Comparison of ENCODE assay signal across 15 cellular contexts in genomic region chr5:5046680-5047502, GRCh38.
DNase-seq lines count a peak whose midpoint lies in the region; ATAC-seq and TF ChIP-seq lines count a peak whose summit lies in the region.
"Had no signal": no experiment of that assay in that cellular context is flagged by ENCODE, and none has a peak within 500 bp of the region (broad histone marks: within the 10 kb centered on the region; RNA-seq: fewer than 3 reads in every experiment).

No MANE protein-coding gene starts in this region.

- no peak overlapping the region for H3K27ac ChIP-seq in PC-3 (ENCODE audit: low read length)
- H3K27ac ChIP-seq: foreskin keratinocyte had no signal

- POLR2A ChIA-PET in PC-3 (lab: Charles Lee; ENCODE audit: unreplicated experiment) = no interaction called here

- no peak overlapping the region for H3K4me2 ChIP-seq in PC-3 (ENCODE audit: low read length)

- no peaks in the 10 kb centered on the region for H3K9me3 Mint-ChIP-seq in nephron progenitor cell

- H4K20me1 ChIP-seq in PC-3 (ENCODE audit: low read length) = no peaks in the 10 kb centered on the region

- H3K36me3 ChIP-seq in PC-3 (ENCODE audit: low read depth, low read length) = no peaks in the 10 kb centered on the region

- CTCF ChIA-PET in PC-3 (lab: Charles Lee) = no interaction called here

- H3K36me3 Mint-ChIP-seq in nephron progenitor cell (ENCODE audit: low read depth) = no peaks in the 10 kb centered on the region
- H3K36me3 Mint-ChIP-seq: immature natural killer cell had no signal

- no peak for DNase-seq in stimulated activated naive CD8-positive, alpha-beta T cell treated with anti-CD3 and anti-CD28 coated beads, Interleukin-15, Interleukin-2, amounts not matched to agents 100 U/mL and 50 U/mL, for 24 hours
- no peak for DNase-seq in nephron progenitor cell
- DNase-seq in PC-3 = no peak
- no peak for DNase-seq in SIG-M5 treated with dmso at 0.1 percent for 504 hours (lab: John Stamatoyannopoulos, UW; ENCODE audit: unreplicated experiment)
- DNase-seq: activated T-cell treated with anti-CD3 and anti-CD28 coated beads, Interleukin-2, amount 50 U/mL, for 48 hours; foreskin keratinocyte; GOT3; immature natural killer cell; NCI-H187 had no signal

- no peak overlapping the region for H3K4me3 ChIP-seq in PC-3 (ENCODE audit: low read length)

- no peaks in the 10 kb centered on the region for H3K9me3 ChIP-seq in PC-3 (ENCODE audit: low read length)

- no peak for TF ChIP-seq CTCF in nephron progenitor cell (IDR thresholded peaks at IDR 0.05)
- no peak for TF ChIP-seq CTCF in PC-3 (conservative IDR thresholded peaks at IDR 0.05; ENCODE audit: low read depth, low read length)

- H3F3A ChIP-seq in PC-3 (ENCODE audit: low read length, unreplicated experiment) = no peaks in the 10 kb centered on the region

- no peak overlapping the region for H3K4me3 Mint-ChIP-seq in nephron progenitor cell
- H3K4me3 Mint-ChIP-seq: immature natural killer cell; stimulated activated naive CD8-positive, alpha-beta T cell treated with anti-CD3 and anti-CD28 coated beads, Interleukin-15, Interleukin-2, amounts not matched to agents 100 ng/mL and 50 ng/mL, for 24 hours had no signal

- no peak overlapping the region for H3K9ac ChIP-seq in PC-3 (ENCODE audit: low read length)

- no peaks in the 10 kb centered on the region for H3K9me2 ChIP-seq in PC-3 (replicated peaks; ENCODE audit: low read length)

- H3K4me1 ChIP-seq in PC-3 (ENCODE audit: insufficient read depth, low read length) = no peaks in the 10 kb centered on the region
- H3K4me1 ChIP-seq: foreskin keratinocyte had no signal

- peaks cover 77% of the 10 kb centered on the region for H3K27me3 ChIP-seq in PC-3 (ENCODE audit: low read length)
- H3K27me3 ChIP-seq: foreskin keratinocyte had no signal

- intact Hi-C loops in PC-3 (cut with micrococcal nuclease) = no loop called here

- no TSS peak for BruUV-seq in PC-3 (replicated peaks; lab: Mats Ljungman, UMichigan)

- no peaks in the 10 kb centered on the region for H3K4me1 Mint-ChIP-seq in nephron progenitor cell
- H3K4me1 Mint-ChIP-seq: immature natural killer cell had no signal

- no peak overlapping the region for H3K27ac Mint-ChIP-seq in nephron progenitor cell
- H3K27ac Mint-ChIP-seq: immature natural killer cell; stimulated activated naive CD8-positive, alpha-beta T cell treated with anti-CD3 and anti-CD28 coated beads, Interleukin-15, Interleukin-2, amounts not matched to agents 100 ng/mL and 50 ng/mL, for 24 hours had no signal

- no peaks in the 10 kb centered on the region for H3K79me2 ChIP-seq in PC-3 (ENCODE audit: low read length)

- peaks cover 15% of the 10 kb centered on the region for H3K27me3 Mint-ChIP-seq in nephron progenitor cell (ENCODE audit: low read depth, poor library complexity)
- H3K27me3 Mint-ChIP-seq: stimulated activated naive CD8-positive, alpha-beta T cell treated with anti-CD3 and anti-CD28 coated beads, Interleukin-15, Interleukin-2, amounts not matched to agents 100 ng/mL and 50 ng/mL, for 24 hours had no signal

- no peak overlapping the region for H2AFZ ChIP-seq in PC-3 (ENCODE audit: low read length)

- peak; percentile 88 for ATAC-seq in GM18511 (IDR thresholded peaks at IDR 0.05; ENCODE audit: unreplicated experiment)
- ATAC-seq in GM21367 (IDR thresholded peaks at IDR 0.05; ENCODE audit: unreplicated experiment) = peak; percentile 76
- peak; percentile 81 for ATAC-seq in HG02884 (IDR thresholded peaks at IDR 0.05; ENCODE audit: unreplicated experiment)
- ATAC-seq in HG03520 (IDR thresholded peaks at IDR 0.05; ENCODE audit: unreplicated experiment) = peak; percentile 91
- ATAC-seq in stimulated activated naive CD8-positive, alpha-beta T cell treated with anti-CD3 and anti-CD28 coated beads, Interleukin-15, Interleukin-2, amounts not matched to agents 100 U/mL and 50 U/mL, for 24 hours = no peak
- ATAC-seq in PC-3 = no peak
- ATAC-seq: foreskin keratinocyte, SK-N-SH treated with all-trans-retinoic acid at 6 μM for 48 hours had no signal

Comparison
In these comparisons a context has a peak if more than half of its experiments do, and no peak if none do; other contexts are left out.
1. ATAC-seq: peak in GM18511 (single experiment), GM21367 (single experiment), HG02884 (single experiment) and HG03520 (single experiment); none in stimulated activated naive CD8-positive, alpha-beta T cell treated with anti-CD3 and anti-CD28 coated beads, Interleukin-15, Interleukin-2, amounts not matched to agents 100 U/mL and 50 U/mL, for 24 hours (single experiment) and PC-3 (single experiment).